Comparison of ENCODE assay signal across 8 cellular contexts in genomic region chr13:36420437-36420891, GRCh38. TPM values are rescaled to one million over a fixed set of nuclear protein-coding genes. Genes with fewer than 3 reads are reported as not detected.
DNase-seq lines count a peak whose midpoint lies in the region; ATAC-seq, FAIRE-seq and TF ChIP-seq lines count a peak whose summit lies in the region.

No MANE protein-coding gene starts in this region.

- FAIRE-seq in kidney (lab: Jason Lieb, UNC), result peak; percentile 85

- TF ChIP-seq CTCF in AG10803 (conservative IDR thresholded peaks at IDR 0.05; ENCODE audit: low read length) (peak; percentile 90), VCaP (conservative IDR thresholded peaks at IDR 0.05) (peak; percentile 94), kidney (IDR thresholded peaks at IDR 0.05; ENCODE audit: borderline replicate concordance, extremely low read depth, insufficient read depth) (peak; percentile 89)

- DNase-seq in AG10803 (ENCODE audit: low read depth), result peak; percentile 57
- DNase-seq in NCI-H2196 treated with DMSO at 0.1 percent for 48 hours (lab: John Stamatoyannopoulos, UW; ENCODE audit: unreplicated experiment), result peak; percentile 29
- DNase-seq in T47D (ENCODE audit: low read depth in 1 of 2, low spot score in 1 of 2), result peak; percentile 37 to 70
- DNase-seq in kidney, result peak; percentile 67
- DNase-seq in stimulated activated CD4-positive, alpha-beta T cell treated with anti-CD3 and anti-CD28 coated beads, Interleukin-2, amount 100 ng/mL, for 4 hours (ENCODE audit: low read depth), result peak; percentile 38

- no peak overlapping the region for H3K4me3 ChIP-seq in AG10803 (ENCODE audit: low read length)
- H3K4me3 ChIP-seq in kidney (ENCODE audit: low read length in 2 of 2), result no peak overlapping the region

- H3K36me3 ChIP-seq in kidney (ENCODE audit: control insufficient read depth in 1 of 2, insufficient read depth in 2 of 2, low read length in 2 of 2), result no peaks in the 10 kb centered on the region

- in situ Hi-C loops in T47D (cut with HindIII; ENCODE audit: low pct_unique_long_range_greater_than_20kb, low sequenced_read_pairs), result no loop called here

- H3K27ac ChIP-seq in VCaP, result no peak overlapping the region
- H3K27ac ChIP-seq in kidney (ENCODE audit: low read depth in 2 of 2, low read length in 2 of 2), result no peak overlapping the region

- peaks cover 0 to 2% of the 10 kb centered on the region in 2 donors for H3K4me1 ChIP-seq in kidney (ENCODE audit: control insufficient read depth in 1 of 2, insufficient read depth in 1 of 2, low read depth in 1 of 2, low read length in 2 of 2)

- H3K9me3 ChIP-seq in kidney (ENCODE audit: control insufficient read depth in 1 of 2, low read length in 2 of 2), result peaks cover 0 to 5% of the 10 kb centered on the region in 2 donors

- ATAC-seq in GM18861 (IDR thresholded peaks at IDR 0.05; ENCODE audit: unreplicated experiment), result peak; percentile 62
- peak; percentile 78 for ATAC-seq in HG03095 (IDR thresholded peaks at IDR 0.05; ENCODE audit: unreplicated experiment)

- intact Hi-C loops in kidney (cut with DNase I), result loop anchor here (10.0 kb wide), 1 partner anchor 574 kb away; the partner anchor contains the start of gene ALG5

- H3K9ac ChIP-seq in kidney (ENCODE audit: low read length in 2 of 2), result no peak overlapping the region

RNA-seq across cellular contexts. Expression of gene CCNA1, which starts 11.8 kb away (rescaled TPM):
- total RNA-seq in kidney, result 0.98 TPM
- polyA plus RNA-seq in kidney (ENCODE audit: insufficient read depth, low read depth, low replicate concordance), result 0.54 TPM
